In the genomic region with DNA sequence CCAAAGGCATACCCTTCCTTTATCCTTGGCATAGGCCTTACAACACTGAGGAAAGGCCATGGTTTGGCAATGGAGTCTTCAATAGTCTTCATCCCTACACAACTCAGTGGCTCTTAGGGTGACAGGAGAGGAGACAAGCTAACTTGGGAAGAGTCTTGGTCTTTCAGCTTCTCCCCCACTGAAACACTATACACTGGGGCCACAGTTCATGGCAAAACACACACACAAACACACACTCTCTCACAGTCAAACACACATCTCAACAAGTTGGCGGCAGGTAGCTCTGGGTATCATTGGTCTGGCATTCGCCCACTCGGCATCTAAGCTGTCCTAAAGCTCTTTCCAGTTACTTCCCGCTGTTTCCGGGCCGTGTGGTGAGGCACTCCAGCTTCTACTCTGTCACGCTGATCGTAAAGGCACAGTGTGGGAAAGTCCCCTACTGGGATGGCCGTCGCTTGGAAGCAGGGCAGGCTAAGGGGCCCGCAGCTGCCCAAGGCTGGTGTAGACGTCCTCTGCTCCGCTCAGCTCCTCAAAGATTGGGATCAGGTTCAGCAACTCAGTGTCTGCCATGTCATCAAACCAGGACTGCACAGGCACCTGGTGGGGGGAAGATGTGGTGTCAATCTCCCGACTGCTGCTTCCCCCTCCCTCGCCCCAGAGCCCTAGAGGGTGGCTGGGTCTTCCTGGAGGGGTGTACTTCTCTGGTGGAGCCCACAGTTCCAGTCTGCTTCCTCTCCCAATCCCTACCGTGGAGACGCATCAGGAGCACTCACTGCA, we compare ENCODE assay signal across 20 cellular contexts. TPM values are rescaled to one million over a fixed set of nuclear protein-coding genes. Genes with fewer than 3 reads are reported as not detected.
A peak's percentile ranks its signal among the peaks of the same experiment; 100 is the strongest.
DNase-seq lines count a peak whose midpoint lies in the region; ATAC-seq and TF ChIP-seq lines count a peak whose summit lies in the region.
"Had no signal": no experiment of that assay in that cellular context is flagged by ENCODE, and none has a peak within 500 bp of the region (broad histone marks: within the 10 kb centered on the region; RNA-seq: fewer than 3 reads in every experiment).

No MANE protein-coding gene starts in this region.

- ATAC-seq in HG02970 (IDR thresholded peaks at IDR 0.05; ENCODE audit: low FRiP score, unreplicated experiment): no peak
- ATAC-seq: PC-3 had no signal

- peaks cover 85% of the 10 kb centered on the region for H3K36me3 Mint-ChIP-seq in activated T-cell treated with anti-CD3 and anti-CD28 coated beads, Interleukin-2, amount 50 U/mL, for 24 hours (ENCODE audit: low read depth)

- intact Hi-C loops in esophagus squamous epithelium (cut with DNase I): no loop called here
- intact Hi-C loops in spleen (cut with DNase I; ENCODE audit: low total_unique reads): no loop called here

- no peak overlapping the region for H3K4me3 Mint-ChIP-seq in activated T-cell treated with anti-CD3 and anti-CD28 coated beads, Interleukin-2, amount 50 U/mL, for 24 hours
- H3K4me3 Mint-ChIP-seq: CD14-positive monocyte; natural killer cell treated with Interleukin-12 subunit alpha and Interleukin-12 subunit beta and Interleukin-15 and Interleukin-18, amount 100 ng/mL, for 72 hours had no signal

- CTCF ChIA-PET in RWPE1 (lab: Yijun Ruan, JAX): interaction anchor here (0.6 kb wide), 1 partner anchor 23 kb away, joined by 3 read pairs; no protein-coding TSS in a partner anchor

- H3K27me3 Mint-ChIP-seq in activated T-cell treated with anti-CD3 and anti-CD28 coated beads, Interleukin-2, amount 50 U/mL, for 24 hours: no peaks in the 10 kb centered on the region
- H3K27me3 Mint-ChIP-seq: natural killer cell treated with Interleukin-12 subunit alpha and Interleukin-12 subunit beta and Interleukin-15 and Interleukin-18, amount 100 ng/mL, for 72 hours had no signal

- H3K9me3 ChIP-seq in esophagus squamous epithelium: no peaks in the 10 kb centered on the region
- H3K9me3 ChIP-seq in spleen: no peaks in the 10 kb centered on the region
- H3K9me3 ChIP-seq: adrenal gland, vagina had no signal

- no peak for TF ChIP-seq CTCF in RWPE1 (conservative IDR thresholded peaks at IDR 0.05; ENCODE audit: low read depth)
- no peak for TF ChIP-seq CTCF in esophagus squamous epithelium (IDR thresholded peaks at IDR 0.05)
- TF ChIP-seq CTCF in spleen (IDR thresholded peaks at IDR 0.05 in 8 of 11, conservative IDR thresholded peaks at IDR 0.05 in 3 of 11): no peak

- no peak for DNase-seq in activated T-cell treated with anti-CD3 and anti-CD28 coated beads, Interleukin-2, amount 50 U/mL, for 24 hours
- DNase-seq in activated T-cell treated with anti-CD3 and anti-CD28 coated beads, Interleukin-2, amount 50 U/mL, for 1 hour: no peak
- DNase-seq in RWPE1 (ENCODE audit: low spot score) (no peak), esophagus squamous epithelium (lab: John Stamatoyannopoulos, UW) (no peak), spleen (peak; percentile 60), DMS79 (lab: John Stamatoyannopoulos, UW) (no peak), activated gamma-delta T cell (lab: John Stamatoyannopoulos, UW) (no peak)
- DNase-seq: activated CD4-positive, alpha-beta T cell treated with anti-CD3 and anti-CD28 coated beads for 4 hours; activated T-cell treated with anti-CD3 and anti-CD28 coated beads for 4 hours; adrenal gland; H7; Karpas-422; NCI-H1105; NCI-H748 treated with DMSO at 0.1 percent for 48 hours; PC-3; stimulated activated naive CD4-positive, alpha-beta T cell treated with Interleukin-2 at 50 U/mL for 16 hours had no signal

- WGBS in esophagus squamous epithelium, 2 donors: 80 to 82% methylated on average over 2 to 13 of the region's 17 CpGs
- WGBS in spleen, 5 donors: 84 to 90% (median 88%) methylated on average over 15 to 17 of the region's 17 CpGs

- H3K27ac Mint-ChIP-seq in activated T-cell treated with anti-CD3 and anti-CD28 coated beads, Interleukin-2, amount 50 U/mL, for 24 hours: peak overlapping the region; percentile 5

- POLR2A ChIA-PET in RWPE1 (lab: Yijun Ruan, JAX; ENCODE audit: low non-redundant PET): interaction anchor here (1.2 kb wide), 1 partner anchor 12 kb away, joined by 3 read pairs; no protein-coding TSS in a partner anchor

- TF ChIP-seq POLR2A in esophagus squamous epithelium (IDR thresholded peaks at IDR 0.05): no peak
- no peak for TF ChIP-seq POLR2A in spleen (IDR thresholded peaks at IDR 0.05)

- peaks cover 0 to 53% (median 6%) of the 10 kb centered on the region in 3 donors for H3K4me1 ChIP-seq in esophagus squamous epithelium
- peaks cover 1 to 48% (median 7%) of the 10 kb centered on the region in 6 donors for H3K4me1 ChIP-seq in spleen

- H3K4me3 ChIP-seq in esophagus squamous epithelium (no peak overlapping the region), spleen (no peak overlapping the region)
- H3K4me3 ChIP-seq: adrenal gland, vagina had no signal

- no peaks in the 10 kb centered on the region for H3K9me3 Mint-ChIP-seq in activated T-cell treated with anti-CD3 and anti-CD28 coated beads, Interleukin-2, amount 50 U/mL, for 24 hours
- H3K9me3 Mint-ChIP-seq: CD14-positive monocyte; natural killer cell treated with Interleukin-12 subunit alpha and Interleukin-12 subunit beta and Interleukin-15 and Interleukin-18, amount 100 ng/mL, for 72 hours had no signal

- H3K27ac ChIP-seq in RWPE1 (peak overlapping the region; percentile 44; the same call in 1 of the 2 replicates), esophagus squamous epithelium (peak overlapping the region in 3 of 4 donors; percentile 0 to 59 (median 9)), spleen (peak overlapping the region in 4 of 8 donors; percentile 31 to 65 (median 37))

- no peaks in the 10 kb centered on the region for H3K4me1 Mint-ChIP-seq in activated T-cell treated with anti-CD3 and anti-CD28 coated beads, Interleukin-2, amount 50 U/mL, for 24 hours (ENCODE audit: low read depth)

- H3K27me3 ChIP-seq in esophagus squamous epithelium (no peaks in the 10 kb centered on the region), spleen (replicated peaks in 1 of 7) (no peaks in the 10 kb centered on the region)
- H3K27me3 ChIP-seq: adrenal gland, vagina had no signal

- H3K36me3 ChIP-seq in esophagus squamous epithelium: peaks cover 62 to 100% (median 62%) of the 10 kb centered on the region in 3 donors
- peaks cover 12 to 100% (median 90%) of the 10 kb centered on the region in 6 donors for H3K36me3 ChIP-seq in spleen

RNA-seq across cellular contexts. Expression of a gene that starts 4.8 kb away (rescaled TPM):
- total RNA-seq in esophagus squamous epithelium (1 to 10 TPM; 1.9 to 3.4 (median 2.5) TPM), spleen (10 to 100 TPM in 1 of 7 donors, 1 to 10 TPM in 6; 4.8 to 18.6 (median 7.3) TPM)
- polyA plus RNA-seq in spleen: 1 to 10 TPM; 2.0 to 3.2 (median 2.8) TPM

RNA-seq across cellular contexts. Expression of a gene that starts 23.2 kb away (rescaled TPM):
- total RNA-seq in esophagus squamous epithelium (100 to 1,000 TPM in 1 of 4 donors, 10 to 100 TPM in 3; 47.1 to 120 (median 71.7) TPM), spleen (100 to 1,000 TPM; 140 to 203 (median 181) TPM)
- 10 to 100 TPM; 22.2 to 43.5 (median 23.8) TPM for polyA plus RNA-seq in spleen

RNA-seq across cellular contexts. Expression of a gene that starts 40.7 kb away (rescaled TPM):
- total RNA-seq in esophagus squamous epithelium (10 to 100 TPM; 18.5 to 37.2 (median 24.7) TPM), spleen (10 to 100 TPM; 13.2 to 29.8 (median 16.3) TPM)
- polyA plus RNA-seq in spleen: 10 to 100 TPM; 20.7 to 38.2 (median 32.5) TPM

RNA-seq across cellular contexts. Expression of a gene that starts 50.9 kb away (rescaled TPM):
- total RNA-seq in esophagus squamous epithelium: 1 to 10 TPM; 2.6 to 7.6 (median 3.7) TPM
- 1 to 10 TPM; 3.0 to 9.5 (median 6.0) TPM for total RNA-seq in spleen
- 1 to 10 TPM; 1.2 to 1.6 (median 1.4) TPM for polyA plus RNA-seq in spleen

RNA-seq across cellular contexts. Expression of a gene that starts 51.4 kb away (rescaled TPM):
- total RNA-seq in esophagus squamous epithelium: 10 to 100 TPM in 3 of 4 donors, 1 to 10 TPM in 1; 6.7 to 16.8 (median 11.8) TPM
- 10 to 100 TPM in 3 of 7 donors, 1 to 10 TPM in 4; 4.9 to 22.0 (median 9.9) TPM for total RNA-seq in spleen
- polyA plus RNA-seq in spleen: 10 to 100 TPM; 15.8 to 20.7 (median 16.3) TPM
